In genomic region chr19:48672994-48673393, GRCh38 we compare ENCODE assay signal across 20 cellular contexts. TPM values are rescaled to one million over a fixed set of nuclear protein-coding genes. Genes with fewer than 3 reads are reported as not detected.
"Had no signal": no experiment of that assay in that cellular context is flagged by ENCODE, and none has a peak within 500 bp of the region (broad histone marks: within the 10 kb centered on the region; RNA-seq: fewer than 3 reads in every experiment).

TSS of gene NTN5 (minus strand) at chr19:48673017. CDS start at chr19:48670986, 2,031 bp downstream.

- H3K36me3 ChIP-seq: heart left ventricle, tibial nerve had no signal

- H3K36me3 Mint-ChIP-seq: naive thymus-derived CD8-positive, alpha-beta T cell; T-cell had no signal

- H3K9me3 Mint-ChIP-seq: activated naive CD4-positive, alpha-beta T cell treated with anti-CD3 and anti-CD28 coated beads for 36 hours; activated T-cell treated with anti-CD3 and anti-CD28 coated beads, Interleukin-2, amount 50 U/mL, for 24 hours had no signal

- DNase-seq: activated CD4-positive, alpha-beta T cell treated with anti-CD3 and anti-CD28 coated beads for 48 hours; activated CD4-positive, CD25-positive, alpha-beta regulatory T cell; activated CD8-positive, alpha-beta T cell treated with anti-CD3 and anti-CD28 coated beads, Interleukin-2, amount 10 ng/mL, durations not matched to agents 7 days and 5 days; activated naive CD4-positive, alpha-beta T cell treated with anti-CD3 and anti-CD28 coated beads for 36 hours; activated T-cell treated with anti-CD3 and anti-CD28 coated beads, Interleukin-2, amount 50 U/mL, for 24 hours; anterior cingulate cortex; heart left ventricle; left cardiac atrium; naive thymus-derived CD8-positive, alpha-beta T cell; stimulated activated CD4-positive, alpha-beta T cell treated with anti-CD3 and anti-CD28 coated beads, Interleukin-4, amount 100 ng/mL, for 24 hours; stimulated activated naive CD4-positive, alpha-beta T cell; substantia nigra; T-cell; T-helper 9 cell had no signal

- H3K27ac Mint-ChIP-seq: activated CD8-positive, alpha-beta T cell treated with anti-CD3 and anti-CD28 coated beads, Interleukin-2, amount 10 ng/mL, durations not matched to agents 7 days and 5 days; activated naive CD4-positive, alpha-beta T cell treated with anti-CD3 and anti-CD28 coated beads for 36 hours; activated T-cell treated with anti-CD3 and anti-CD28 coated beads, Interleukin-2, amount 50 U/mL, for 24 hours; activated T-helper 2 cell treated with anti-CD3 and anti-CD28 coated beads, Interferon-gamma antibody, Interleukin-2, Interleukin-4, amounts not matched to agents 10 μg/mL and 5 μg/mL and 100 μg/mL, durations not matched to agents 14 hours and 24 hours and 36 hours; T-cell had no signal

- H3K9me3 ChIP-seq: heart left ventricle, tibial nerve had no signal

- H3K27me3 ChIP-seq: heart left ventricle, tibial nerve had no signal

- H3K27ac ChIP-seq: coronary artery, heart left ventricle, tibial nerve had no signal

- H3K4me3 Mint-ChIP-seq: activated CD8-positive, alpha-beta T cell treated with anti-CD3 and anti-CD28 coated beads, Interleukin-2, amount 10 ng/mL, durations not matched to agents 7 days and 5 days; activated naive CD4-positive, alpha-beta T cell treated with anti-CD3 and anti-CD28 coated beads for 36 hours; activated T-cell treated with anti-CD3 and anti-CD28 coated beads, Interleukin-2, amount 50 U/mL, for 24 hours; central memory CD8-positive, alpha-beta T cell; naive thymus-derived CD8-positive, alpha-beta T cell; T-cell had no signal

- ATAC-seq: activated CD8-positive, alpha-beta T cell treated with anti-CD3 and anti-CD28 coated beads, Interleukin-2, amount 10 ng/mL, durations not matched to agents 7 days and 5 days; heart left ventricle; left cardiac atrium; naive thymus-derived CD8-positive, alpha-beta T cell; sciatic nerve; T-cell had no signal

- H3K27me3 Mint-ChIP-seq: activated T-cell treated with anti-CD3 and anti-CD28 coated beads, Interleukin-2, amount 50 U/mL, for 24 hours; central memory CD8-positive, alpha-beta T cell; naive thymus-derived CD8-positive, alpha-beta T cell; T-cell had no signal

- H3K4me3 ChIP-seq: coronary artery, heart left ventricle, tibial nerve had no signal

RNA-seq across cellular contexts. Expression of gene NTN5, which starts in this region (rescaled TPM):
- total RNA-seq: frontal cortex had no signal
